Comparison of ENCODE assay signal across 25 cellular contexts in genomic region chr10:34575882-34576281, GRCh38.
DNase-seq lines count a peak whose midpoint lies in the region; ATAC-seq and TF ChIP-seq lines count a peak whose summit lies in the region.
"Had no signal": no experiment of that assay in that cellular context is flagged by ENCODE, and none has a peak within 500 bp of the region (broad histone marks: within the 10 kb centered on the region; RNA-seq: fewer than 3 reads in every experiment).

No MANE protein-coding gene starts in this region.

- peak overlapping the region; percentile 58 for H3K27ac Mint-ChIP-seq in GM23338
- H3K27ac Mint-ChIP-seq: activated CD4-positive, alpha-beta memory T cell treated with anti-CD3 and anti-CD28 coated beads, Interleukin-2, amount 10 ng/mL, durations not matched to agents 7 days and 5 days; activated naive CD8-positive, alpha-beta T cell; stimulated activated effector memory CD8-positive, alpha-beta T cell treated with anti-CD3 and anti-CD28 coated beads, Interleukin-12 subunit alpha, Interleukin-12 subunit beta, amount 100 ng/mL, for 72 hours; T-cell had no signal

- TF ChIP-seq POLR2A in esophagus muscularis mucosa (IDR thresholded peaks at IDR 0.05; ENCODE audit: low read depth): no peak

- H3K36me3 ChIP-seq in GM23338 (ENCODE audit: insufficient read depth) (no peaks in the 10 kb centered on the region), RWPE2 (ENCODE audit: low read depth) (no peaks in the 10 kb centered on the region), esophagus muscularis mucosa (no peaks in the 10 kb centered on the region)
- H3K36me3 ChIP-seq: neutrophil, right atrium auricular region, thoracic aorta, WERI-Rb-1 had no signal

- no peaks in the 10 kb centered on the region; the same call in 2 of the 3 replicates for H3K36me3 Mint-ChIP-seq in GM23338 (ENCODE audit: low read depth)
- H3K36me3 Mint-ChIP-seq: activated naive CD8-positive, alpha-beta T cell; stimulated activated effector memory CD8-positive, alpha-beta T cell treated with anti-CD3 and anti-CD28 coated beads, Interleukin-12 subunit alpha, Interleukin-12 subunit beta, amount 100 ng/mL, for 72 hours; T-cell had no signal

- DNase-seq in GM23338 (ENCODE audit: low spot score) (no peak), RWPE2 (ENCODE audit: low spot score) (no peak), fibroblast of peridontal ligament (ENCODE audit: extremely low read depth) (peak; percentile 47), putamen (ENCODE audit: low spot score) (peak; percentile 37), 8988T (no peak), esophagus muscularis mucosa (ENCODE audit: extremely low spot score) (no peak)
- DNase-seq: activated CD4-positive, alpha-beta memory T cell treated with anti-CD3 and anti-CD28 coated beads, Interleukin-2, amount 10 ng/mL, durations not matched to agents 7 days and 5 days; activated T-cell treated with anti-CD3 and anti-CD28 coated beads, Interleukin-2, amount 50 U/mL, for 4 hours; C1 segment of cervical spinal cord; dermis blood vessel endothelial cell; DMS 273 treated with DMSO at 0.1 percent for 48 hours; left cardiac atrium; NCI-H1694 treated with DMSO at 0.1 percent for 48 hours; NCI-H446; stimulated activated CD4-positive, alpha-beta T cell treated with anti-CD3 and anti-CD28 coated beads, Interleukin-15, amount 100 ng/mL, for 24 hours; T-cell; WERI-Rb-1 had no signal

- no peak overlapping the region for H2AFZ ChIP-seq in GM23338

- H3K79me2 ChIP-seq in GM23338 (replicated peaks; ENCODE audit: insufficient read depth): peaks cover 52% of the 10 kb centered on the region

- H4K20me1 ChIP-seq in GM23338 (replicated peaks; ENCODE audit: insufficient read depth): no peaks in the 10 kb centered on the region

- no peaks in the 10 kb centered on the region for H3K27me3 ChIP-seq in GM23338 (ENCODE audit: insufficient read depth)
- no peaks in the 10 kb centered on the region for H3K27me3 ChIP-seq in RWPE2 (ENCODE audit: insufficient read depth, poor library complexity, severe bottlenecking)
- H3K27me3 ChIP-seq in esophagus muscularis mucosa: no peaks in the 10 kb centered on the region
- H3K27me3 ChIP-seq: neutrophil, right atrium auricular region had no signal

- H3K4me2 ChIP-seq in GM23338: no peak overlapping the region

- no peaks in the 10 kb centered on the region for H3K9me2 ChIP-seq in GM23338 (ENCODE audit: insufficient read depth)

- ATAC-seq in GM23338: no peak
- ATAC-seq in RWPE2 (ENCODE audit: low read depth): peak; percentile 48; the same call in 2 of the 3 replicates
- ATAC-seq in HG03025 (IDR thresholded peaks at IDR 0.05; ENCODE audit: low FRiP score, unreplicated experiment): no peak
- ATAC-seq in GM19328 (IDR thresholded peaks at IDR 0.05; ENCODE audit: unreplicated experiment): no peak
- ATAC-seq: activated T-cell treated with anti-CD3 and anti-CD28 coated beads, Interleukin-2, amount 50 U/mL, for 4 hours; esophagus mucosa; left cardiac atrium; stimulated activated effector memory CD8-positive, alpha-beta T cell treated with anti-CD3 and anti-CD28 coated beads, Interleukin-12 subunit alpha, Interleukin-12 subunit beta, amount 100 ng/mL, for 72 hours; T-cell had no signal

- 88% methylated on average over 3 of the region's 3 CpGs for WGBS in esophagus muscularis mucosa

- H3K27ac ChIP-seq in GM23338 (ENCODE audit: low read depth): no peak overlapping the region; the same call in 1 of the 2 replicates
- H3K27ac ChIP-seq in RWPE2 (ENCODE audit: poor library complexity, severe bottlenecking): no peak overlapping the region
- H3K27ac ChIP-seq in esophagus muscularis mucosa (replicated peaks in 1 of 4): no peak overlapping the region
- H3K27ac ChIP-seq: neutrophil, right atrium auricular region, thoracic aorta, WERI-Rb-1 had no signal

- no peaks in the 10 kb centered on the region for H3K9me3 ChIP-seq in RWPE2 (ENCODE audit: severe bottlenecking)
- no peaks in the 10 kb centered on the region for H3K9me3 ChIP-seq in esophagus muscularis mucosa
- H3K9me3 ChIP-seq: neutrophil, right atrium auricular region, thoracic aorta had no signal

- peaks cover 49% of the 10 kb centered on the region for H3K4me1 Mint-ChIP-seq in GM23338
- H3K4me1 Mint-ChIP-seq: activated CD4-positive, alpha-beta memory T cell treated with anti-CD3 and anti-CD28 coated beads, Interleukin-2, amount 10 ng/mL, durations not matched to agents 7 days and 5 days; stimulated activated effector memory CD8-positive, alpha-beta T cell treated with anti-CD3 and anti-CD28 coated beads, Interleukin-12 subunit alpha, Interleukin-12 subunit beta, amount 100 ng/mL, for 72 hours; T-cell had no signal

- peaks cover 6% of the 10 kb centered on the region for H3K27me3 Mint-ChIP-seq in GM23338 (ENCODE audit: insufficient read depth, low read depth, poor library complexity)
- H3K27me3 Mint-ChIP-seq: activated naive CD8-positive, alpha-beta T cell had no signal

- no peak for TF ChIP-seq EP300 in esophagus muscularis mucosa (IDR thresholded peaks at IDR 0.05)

- 0 out of 2 replicates have a peak, but pooled peaks cover 2% of the 10 kb centered on the region for H3F3A ChIP-seq in GM23338 (replicated peaks; ENCODE audit: low read depth)

- intact Hi-C loops in esophagus muscularis mucosa (cut with DNase I): no loop called here

- H3K4me3 ChIP-seq in GM23338 (no peak overlapping the region), RWPE2 (ENCODE audit: severe bottlenecking) (no peak overlapping the region), esophagus muscularis mucosa (no peak overlapping the region)
- H3K4me3 ChIP-seq: right atrium auricular region, thoracic aorta had no signal

- TF ChIP-seq CTCF in GM23338 (conservative IDR thresholded peaks at IDR 0.05; ENCODE audit: low read depth in 2 of 2): no peak
- no peak for TF ChIP-seq CTCF in RWPE2 (IDR thresholded peaks at IDR 0.05; ENCODE audit: poor library complexity, severe bottlenecking)
- no peak for TF ChIP-seq CTCF in esophagus muscularis mucosa (IDR thresholded peaks at IDR 0.05)

- H3K9me3 Mint-ChIP-seq in GM23338: no peaks in the 10 kb centered on the region
- H3K9me3 Mint-ChIP-seq: activated CD4-positive, alpha-beta memory T cell treated with anti-CD3 and anti-CD28 coated beads, Interleukin-2, amount 10 ng/mL, durations not matched to agents 7 days and 5 days; activated T-cell treated with anti-CD3 and anti-CD28 coated beads, Interleukin-2, amount 50 U/mL, for 4 hours; stimulated activated effector memory CD8-positive, alpha-beta T cell treated with anti-CD3 and anti-CD28 coated beads, Interleukin-12 subunit alpha, Interleukin-12 subunit beta, amount 100 ng/mL, for 72 hours; T-cell had no signal

- H3K4me1 ChIP-seq in GM23338 (ENCODE audit: insufficient read depth) (peaks cover 30% of the 10 kb centered on the region), RWPE2 (ENCODE audit: insufficient read depth, poor library complexity, severe bottlenecking) (peaks cover 15% of the 10 kb centered on the region), esophagus muscularis mucosa (peaks cover 5 to 47% (median 28%) of the 10 kb centered on the region in 4 donors)

- H3K4me3 Mint-ChIP-seq in GM23338: no peak overlapping the region
- H3K4me3 Mint-ChIP-seq: activated CD4-positive, alpha-beta memory T cell treated with anti-CD3 and anti-CD28 coated beads, Interleukin-2, amount 10 ng/mL, durations not matched to agents 7 days and 5 days; activated naive CD8-positive, alpha-beta T cell; activated T-cell treated with anti-CD3 and anti-CD28 coated beads, Interleukin-2, amount 50 U/mL, for 4 hours; stimulated activated effector memory CD8-positive, alpha-beta T cell treated with anti-CD3 and anti-CD28 coated beads, Interleukin-12 subunit alpha, Interleukin-12 subunit beta, amount 100 ng/mL, for 72 hours; T-cell had no signal

TF ChIP-seq in GM23338, 12 proteins besides CTCF, POLR2A, EP300 and RAD21:
- TF ChIP-seq EZH2phosphoT487 (IDR thresholded peaks at IDR 0.05; ENCODE audit: unreplicated experiment) (no peak), ZNF331 (CRISPR knock-in tag; IDR thresholded peaks at IDR 0.05; ENCODE audit: low read depth) (no peak), ETS1 (IDR thresholded peaks at IDR 0.05) (no peak), POLR2AphosphoS5 (IDR thresholded peaks at IDR 0.05; ENCODE audit: low read depth) (no peak), JUNB (IDR thresholded peaks at IDR 0.05; ENCODE audit: unreplicated experiment) (no peak), STAT1 (IDR thresholded peaks at IDR 0.05; ENCODE audit: unreplicated experiment) (no peak), ZNF114 (CRISPR knock-in tag; IDR thresholded peaks at IDR 0.05) (no peak), EZH2 (IDR thresholded peaks at IDR 0.05; ENCODE audit: low read depth, unreplicated experiment) (no peak)

Comparison
In these comparisons a context has a peak if more than half of its experiments do, and no peak if none do; other contexts are left out.
1. DNase-seq: peak in fibroblast of peridontal ligament (single experiment) and putamen (single experiment); none in GM23338 (single experiment), RWPE2 (single experiment), 8988T (single experiment) and esophagus muscularis mucosa (single experiment).